1 cellular context compared by ENCODE assay signal in genomic region chr6:151722342-151722741, GRCh38.
TF ChIP-seq lines count a peak whose summit lies in the region.

No MANE protein-coding gene starts in this region.

TF ChIP-seq in GM23338, 12 proteins besides CTCF, POLR2A, EP300 and RAD21 (continued from another document):
- no peak for TF ChIP-seq ZNF462 (CRISPR knock-in tag; IDR thresholded peaks at IDR 0.05)
- no peak for TF ChIP-seq EZH2phosphoT487 (IDR thresholded peaks at IDR 0.05; ENCODE audit: unreplicated experiment)
- TF ChIP-seq REST (IDR thresholded peaks at IDR 0.05; ENCODE audit: unreplicated experiment): no peak
- TF ChIP-seq ZNF331 (CRISPR knock-in tag; IDR thresholded peaks at IDR 0.05; ENCODE audit: low read depth): no peak
- no peak for TF ChIP-seq JUNB (IDR thresholded peaks at IDR 0.05; ENCODE audit: unreplicated experiment)
- TF ChIP-seq ZNF114 (CRISPR knock-in tag; IDR thresholded peaks at IDR 0.05): no peak
- TF ChIP-seq CREB1 (CRISPR knock-in tag; IDR thresholded peaks at IDR 0.05; ENCODE audit: low read depth): no peak
- no peak for TF ChIP-seq EZH2 (IDR thresholded peaks at IDR 0.05; ENCODE audit: low read depth, unreplicated experiment)
